24 cellular contexts compared by ENCODE assay signal in genomic region chrX:110803506-110803905, GRCh38. TPM values are rescaled to one million over a fixed set of nuclear protein-coding genes. Genes with fewer than 3 reads are reported as not detected.
"Had no signal": no experiment of that assay in that cellular context is flagged by ENCODE, and none has a peak within 500 bp of the region (broad histone marks: within the 10 kb centered on the region; RNA-seq: fewer than 3 reads in every experiment).

No MANE protein-coding gene starts in this region.

- H3K36me3 Mint-ChIP-seq: mesothelial cell of epicardium; naive thymus-derived CD8-positive, alpha-beta T cell; neural progenitor cell; type B pancreatic cell; WTC11 had no signal

- ATAC-seq: effector memory CD8-positive, alpha-beta T cell; left lung; naive thymus-derived CD8-positive, alpha-beta T cell; WTC11 had no signal

- H3K9me3 Mint-ChIP-seq: activated naive CD4-positive, alpha-beta T cell treated with anti-CD3 and anti-CD28 coated beads, Interleukin-2, amount 50 U/mL, for 24 hours; effector memory CD8-positive, alpha-beta T cell; mesothelial cell of epicardium; neural progenitor cell; type B pancreatic cell; WTC11 had no signal

- DNase-seq: activated gamma-delta T cell treated with Interleukin-2 at 50 U/mL for 16 hours; activated T-cell treated with anti-CD3 and anti-CD28 coated beads, Interleukin-2, amount 50 U/mL, for 1 hour; anterior cingulate cortex; brain microvascular endothelial cell; central memory CD4-positive, alpha-beta T cell; dorsolateral prefrontal cortex; effector memory CD8-positive, alpha-beta T cell; esophagus squamous epithelium; left lung; naive thymus-derived CD8-positive, alpha-beta T cell; posterior cingulate gyrus; stimulated activated CD4-positive, alpha-beta T cell treated with anti-CD3 and anti-CD28 coated beads, Interleukin-2, amount 100 ng/mL, for 48 hours; stimulated activated CD8-positive, alpha-beta memory T cell treated with anti-CD3 and anti-CD28 coated beads, Interleukin-4, amount 100 ng/mL, for 48 hours; stimulated activated naive CD4-positive, alpha-beta T cell; T1000; testis had no signal

- H3K27me3 ChIP-seq: brain microvascular endothelial cell, esophagus squamous epithelium, neural progenitor cell, testis, vagina had no signal

- H3K4me3 Mint-ChIP-seq: activated naive CD4-positive, alpha-beta T cell treated with anti-CD3 and anti-CD28 coated beads, Interleukin-2, amount 50 U/mL, for 24 hours; effector memory CD8-positive, alpha-beta T cell; mesothelial cell of epicardium; naive thymus-derived CD8-positive, alpha-beta T cell; neural progenitor cell; type B pancreatic cell; WTC11 had no signal

- H3K27ac Mint-ChIP-seq: activated naive CD4-positive, alpha-beta T cell treated with anti-CD3 and anti-CD28 coated beads, Interleukin-2, amount 50 U/mL, for 24 hours; effector memory CD8-positive, alpha-beta T cell; mesothelial cell of epicardium; naive thymus-derived CD8-positive, alpha-beta T cell; neural progenitor cell; type B pancreatic cell; WTC11 had no signal

- H3K4me3 ChIP-seq: dorsolateral prefrontal cortex, esophagus squamous epithelium, left lung, neural progenitor cell, testis, vagina had no signal

- H3K9me3 ChIP-seq: esophagus squamous epithelium, left lung, testis, vagina had no signal

- H3K4me1 Mint-ChIP-seq: activated naive CD4-positive, alpha-beta T cell treated with anti-CD3 and anti-CD28 coated beads, Interleukin-2, amount 50 U/mL, for 24 hours; naive thymus-derived CD8-positive, alpha-beta T cell; neural progenitor cell; WTC11 had no signal

- H3K36me3 ChIP-seq: brain microvascular endothelial cell, esophagus squamous epithelium, left lung, neural progenitor cell, vagina had no signal

RNA-seq across cellular contexts. Expression of gene CHRDL1, which starts 7.9 kb away (rescaled TPM):
- total RNA-seq: endothelial cell of umbilical vein; lung microvascular endothelial cell; naive thymus-derived CD8-positive, alpha-beta T cell had no signal
